ENCODE assay signal across 33 cellular contexts in genomic region chr18:12507007-12507406, GRCh38.
"Had no signal": no experiment of that assay in that cellular context is flagged by ENCODE, and none has a peak within 500 bp of the region (broad histone marks: within the 10 kb centered on the region; RNA-seq: fewer than 3 reads in every experiment).

No MANE protein-coding gene starts in this region.

- H3K27me3 ChIP-seq: adrenal gland, ascending aorta, body of pancreas, brain microvascular endothelial cell, breast epithelium, cardiac muscle cell had no signal

- DNase-seq: activated effector memory CD4-positive, alpha-beta T cell treated with anti-CD3 and anti-CD28 coated beads, Interleukin-2, amount 50 U/mL, for 16 hours; activated effector memory CD4-positive, alpha-beta T cell treated with Interleukin-2 at 50 U/mL for 16 hours; activated gamma-delta T cell; activated gamma-delta T cell treated with Interleukin-2 at 50 U/mL for 16 hours; activated naive CD4-positive, alpha-beta T cell; activated naive CD4-positive, alpha-beta T cell treated with anti-CD3 and anti-CD28 coated beads for 36 hours; activated naive CD4-positive, alpha-beta T cell treated with anti-CD3 and anti-CD28 coated beads, Interleukin-2, amount 10 ng/mL, durations not matched to agents 7 days and 5 days; activated naive CD4-positive, alpha-beta T cell treated with anti-CD3 and anti-CD28 coated beads, Interleukin-2, amount 50 U/mL, for 16 hours; activated naive CD4-positive, alpha-beta T cell treated with Interleukin-2 at 50 U/mL for 16 hours; activated naive CD8-positive, alpha-beta T cell treated with anti-CD3 and anti-CD28 coated beads for 36 hours; activated naive CD8-positive, alpha-beta T cell treated with anti-CD3 and anti-CD28 coated beads, Interleukin-2, amount 10 ng/mL, durations not matched to agents 7 days and 5 days; activated naive CD8-positive, alpha-beta T cell treated with anti-CD3 and anti-CD28 coated beads, Interleukin-2, amount 50 U/mL, for 24 hours; activated T-cell treated with anti-CD3 and anti-CD28 coated beads, Interleukin-2, amount 50 U/mL, for 24 hours; activated T-cell treated with anti-CD3 and anti-CD28 coated beads, Interleukin-2, amount 50 U/mL, for 4 hours; activated T-cell treated with anti-CD3 and anti-CD28 coated beads, Interleukin-2, amount 50 U/mL, for 48 hours; activated T-cell treated with anti-CD3 and anti-CD28 coated beads, Interleukin-2, amount 50 U/mL, for 72 hours; adrenal gland; amniotic stem cell; amygdala; anterior cingulate cortex; aorta; body of pancreas; brain microvascular endothelial cell; caudate nucleus; central memory CD4-positive, alpha-beta T cell; cerebellar nuclear complex had no signal

- H3K4me1 ChIP-seq: adrenal gland, ascending aorta, body of pancreas, breast epithelium had no signal

- H3K27ac ChIP-seq: adrenal gland, ascending aorta, body of pancreas, brain microvascular endothelial cell, breast epithelium, cardiac muscle cell had no signal

- H3K9me3 ChIP-seq: adrenal gland, ascending aorta, body of pancreas, breast epithelium had no signal

- H3K4me3 ChIP-seq: adrenal gland, ascending aorta, body of pancreas, breast epithelium, cardiac muscle cell had no signal

- H3K36me3 ChIP-seq: adrenal gland, breast epithelium had no signal

- ATAC-seq: activated naive CD4-positive, alpha-beta T cell treated with anti-CD3 and anti-CD28 coated beads, Interleukin-2, amount 50 U/mL, for 72 hours; activated naive CD8-positive, alpha-beta T cell treated with anti-CD3 and anti-CD28 coated beads, Interleukin-2, amount 50 U/mL, for 24 hours; activated T-cell treated with anti-CD3 and anti-CD28 coated beads, Interleukin-2, amount 50 U/mL, for 4 hours; activated T-cell treated with anti-CD3 and anti-CD28 coated beads, Interleukin-2, amount 50 U/mL, for 72 hours; activated T-helper 17 cell treated with anti-CD3 and anti-CD28 coated beads, Interleukin-2, amount 50 U/mL, for 72 hours; body of pancreas had no signal

- FAIRE-seq: astrocyte, bronchial epithelial cell had no signal
